In genomic region chr5:175214152-175214551, GRCh38 we compare ENCODE assay signal across 1 cellular context.
TF ChIP-seq lines count a peak whose summit lies in the region.

No MANE protein-coding gene starts in this region.

TF ChIP-seq in HepG2, 621 proteins besides CTCF, POLR2A, EP300 and RAD21 (continued from another document):
- TF ChIP-seq, protein P1, sequence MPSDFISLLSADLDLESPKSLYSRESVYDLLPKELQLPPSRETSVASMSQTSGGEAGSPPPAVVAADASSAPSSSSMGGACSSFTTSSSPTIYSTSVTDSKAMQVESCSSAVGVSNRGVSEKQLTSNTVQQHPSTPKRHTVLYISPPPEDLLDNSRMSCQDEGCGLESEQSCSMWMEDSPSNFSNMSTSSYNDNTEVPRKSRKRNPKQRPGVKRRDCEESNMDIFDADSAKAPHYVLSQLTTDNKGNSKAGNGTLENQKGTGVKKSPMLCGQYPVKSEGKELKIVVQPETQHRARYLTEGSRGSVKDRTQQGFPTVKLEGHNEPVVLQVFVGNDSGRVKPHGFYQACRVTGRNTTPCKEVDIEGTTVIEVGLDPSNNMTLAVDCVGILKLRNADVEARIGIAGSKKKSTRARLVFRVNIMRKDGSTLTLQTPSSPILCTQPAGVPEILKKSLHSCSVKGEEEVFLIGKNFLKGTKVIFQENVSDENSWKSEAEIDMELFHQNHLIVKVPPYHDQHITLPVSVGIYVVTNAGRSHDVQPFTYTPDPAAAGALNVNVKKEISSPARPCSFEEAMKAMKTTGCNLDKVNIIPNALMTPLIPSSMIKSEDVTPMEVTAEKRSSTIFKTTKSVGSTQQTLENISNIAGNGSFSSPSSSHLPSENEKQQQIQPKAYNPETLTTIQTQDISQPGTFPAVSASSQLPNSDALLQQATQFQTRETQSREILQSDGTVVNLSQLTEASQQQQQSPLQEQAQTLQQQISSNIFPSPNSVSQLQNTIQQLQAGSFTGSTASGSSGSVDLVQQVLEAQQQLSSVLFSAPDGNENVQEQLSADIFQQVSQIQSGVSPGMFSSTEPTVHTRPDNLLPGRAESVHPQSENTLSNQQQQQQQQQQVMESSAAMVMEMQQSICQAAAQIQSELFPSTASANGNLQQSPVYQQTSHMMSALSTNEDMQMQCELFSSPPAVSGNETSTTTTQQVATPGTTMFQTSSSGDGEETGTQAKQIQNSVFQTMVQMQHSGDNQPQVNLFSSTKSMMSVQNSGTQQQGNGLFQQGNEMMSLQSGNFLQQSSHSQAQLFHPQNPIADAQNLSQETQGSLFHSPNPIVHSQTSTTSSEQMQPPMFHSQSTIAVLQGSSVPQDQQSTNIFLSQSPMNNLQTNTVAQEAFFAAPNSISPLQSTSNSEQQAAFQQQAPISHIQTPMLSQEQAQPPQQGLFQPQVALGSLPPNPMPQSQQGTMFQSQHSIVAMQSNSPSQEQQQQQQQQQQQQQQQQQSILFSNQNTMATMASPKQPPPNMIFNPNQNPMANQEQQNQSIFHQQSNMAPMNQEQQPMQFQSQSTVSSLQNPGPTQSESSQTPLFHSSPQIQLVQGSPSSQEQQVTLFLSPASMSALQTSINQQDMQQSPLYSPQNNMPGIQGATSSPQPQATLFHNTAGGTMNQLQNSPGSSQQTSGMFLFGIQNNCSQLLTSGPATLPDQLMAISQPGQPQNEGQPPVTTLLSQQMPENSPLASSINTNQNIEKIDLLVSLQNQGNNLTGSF (CRISPR knock-in tag; IDR thresholded peaks at IDR 0.05), result no peak
- no peak for TF ChIP-seq ZNF576 (CRISPR knock-in tag; IDR thresholded peaks at IDR 0.05)
- no peak for TF ChIP-seq SALL2 (CRISPR knock-in tag; IDR thresholded peaks at IDR 0.05)
- TF ChIP-seq KLF9 (CRISPR knock-in tag; IDR thresholded peaks at IDR 0.05; ENCODE audit: low read depth), result no peak
- TF ChIP-seq, protein P2, sequence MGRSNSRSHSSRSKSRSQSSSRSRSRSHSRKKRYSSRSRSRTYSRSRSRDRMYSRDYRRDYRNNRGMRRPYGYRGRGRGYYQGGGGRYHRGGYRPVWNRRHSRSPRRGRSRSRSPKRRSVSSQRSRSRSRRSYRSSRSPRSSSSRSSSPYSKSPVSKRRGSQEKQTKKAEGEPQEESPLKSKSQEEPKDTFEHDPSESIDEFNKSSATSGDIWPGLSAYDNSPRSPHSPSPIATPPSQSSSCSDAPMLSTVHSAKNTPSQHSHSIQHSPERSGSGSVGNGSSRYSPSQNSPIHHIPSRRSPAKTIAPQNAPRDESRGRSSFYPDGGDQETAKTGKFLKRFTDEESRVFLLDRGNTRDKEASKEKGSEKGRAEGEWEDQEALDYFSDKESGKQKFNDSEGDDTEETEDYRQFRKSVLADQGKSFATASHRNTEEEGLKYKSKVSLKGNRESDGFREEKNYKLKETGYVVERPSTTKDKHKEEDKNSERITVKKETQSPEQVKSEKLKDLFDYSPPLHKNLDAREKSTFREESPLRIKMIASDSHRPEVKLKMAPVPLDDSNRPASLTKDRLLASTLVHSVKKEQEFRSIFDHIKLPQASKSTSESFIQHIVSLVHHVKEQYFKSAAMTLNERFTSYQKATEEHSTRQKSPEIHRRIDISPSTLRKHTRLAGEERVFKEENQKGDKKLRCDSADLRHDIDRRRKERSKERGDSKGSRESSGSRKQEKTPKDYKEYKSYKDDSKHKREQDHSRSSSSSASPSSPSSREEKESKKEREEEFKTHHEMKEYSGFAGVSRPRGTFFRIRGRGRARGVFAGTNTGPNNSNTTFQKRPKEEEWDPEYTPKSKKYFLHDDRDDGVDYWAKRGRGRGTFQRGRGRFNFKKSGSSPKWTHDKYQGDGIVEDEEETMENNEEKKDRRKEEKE (IDR thresholded peaks at IDR 0.05), result no peak
- TF ChIP-seq, protein P3, sequence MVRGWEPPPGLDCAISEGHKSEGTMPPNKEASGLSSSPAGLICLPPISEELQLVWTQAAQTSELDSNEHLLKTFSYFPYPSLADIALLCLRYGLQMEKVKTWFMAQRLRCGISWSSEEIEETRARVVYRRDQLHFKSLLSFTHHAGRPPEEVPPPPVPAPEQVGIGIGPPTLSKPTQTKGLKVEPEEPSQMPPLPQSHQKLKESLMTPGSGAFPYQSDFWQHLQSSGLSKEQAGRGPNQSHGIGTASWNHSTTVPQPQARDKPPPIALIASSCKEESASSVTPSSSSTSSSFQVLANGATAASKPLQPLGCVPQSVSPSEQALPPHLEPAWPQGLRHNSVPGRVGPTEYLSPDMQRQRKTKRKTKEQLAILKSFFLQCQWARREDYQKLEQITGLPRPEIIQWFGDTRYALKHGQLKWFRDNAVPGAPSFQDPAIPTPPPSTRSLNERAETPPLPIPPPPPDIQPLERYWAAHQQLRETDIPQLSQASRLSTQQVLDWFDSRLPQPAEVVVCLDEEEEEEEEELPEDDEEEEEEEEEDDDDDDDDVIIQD (CRISPR knock-in tag; IDR thresholded peaks at IDR 0.05; ENCODE audit: low read depth), result no peak
- no peak for TF ChIP-seq PRDM4 (CRISPR knock-in tag; IDR thresholded peaks at IDR 0.05; ENCODE audit: borderline replicate concordance)
- no peak for TF ChIP-seq PRDM10 (CRISPR knock-in tag; IDR thresholded peaks at IDR 0.05; ENCODE audit: low read depth)
- TF ChIP-seq, protein P4, sequence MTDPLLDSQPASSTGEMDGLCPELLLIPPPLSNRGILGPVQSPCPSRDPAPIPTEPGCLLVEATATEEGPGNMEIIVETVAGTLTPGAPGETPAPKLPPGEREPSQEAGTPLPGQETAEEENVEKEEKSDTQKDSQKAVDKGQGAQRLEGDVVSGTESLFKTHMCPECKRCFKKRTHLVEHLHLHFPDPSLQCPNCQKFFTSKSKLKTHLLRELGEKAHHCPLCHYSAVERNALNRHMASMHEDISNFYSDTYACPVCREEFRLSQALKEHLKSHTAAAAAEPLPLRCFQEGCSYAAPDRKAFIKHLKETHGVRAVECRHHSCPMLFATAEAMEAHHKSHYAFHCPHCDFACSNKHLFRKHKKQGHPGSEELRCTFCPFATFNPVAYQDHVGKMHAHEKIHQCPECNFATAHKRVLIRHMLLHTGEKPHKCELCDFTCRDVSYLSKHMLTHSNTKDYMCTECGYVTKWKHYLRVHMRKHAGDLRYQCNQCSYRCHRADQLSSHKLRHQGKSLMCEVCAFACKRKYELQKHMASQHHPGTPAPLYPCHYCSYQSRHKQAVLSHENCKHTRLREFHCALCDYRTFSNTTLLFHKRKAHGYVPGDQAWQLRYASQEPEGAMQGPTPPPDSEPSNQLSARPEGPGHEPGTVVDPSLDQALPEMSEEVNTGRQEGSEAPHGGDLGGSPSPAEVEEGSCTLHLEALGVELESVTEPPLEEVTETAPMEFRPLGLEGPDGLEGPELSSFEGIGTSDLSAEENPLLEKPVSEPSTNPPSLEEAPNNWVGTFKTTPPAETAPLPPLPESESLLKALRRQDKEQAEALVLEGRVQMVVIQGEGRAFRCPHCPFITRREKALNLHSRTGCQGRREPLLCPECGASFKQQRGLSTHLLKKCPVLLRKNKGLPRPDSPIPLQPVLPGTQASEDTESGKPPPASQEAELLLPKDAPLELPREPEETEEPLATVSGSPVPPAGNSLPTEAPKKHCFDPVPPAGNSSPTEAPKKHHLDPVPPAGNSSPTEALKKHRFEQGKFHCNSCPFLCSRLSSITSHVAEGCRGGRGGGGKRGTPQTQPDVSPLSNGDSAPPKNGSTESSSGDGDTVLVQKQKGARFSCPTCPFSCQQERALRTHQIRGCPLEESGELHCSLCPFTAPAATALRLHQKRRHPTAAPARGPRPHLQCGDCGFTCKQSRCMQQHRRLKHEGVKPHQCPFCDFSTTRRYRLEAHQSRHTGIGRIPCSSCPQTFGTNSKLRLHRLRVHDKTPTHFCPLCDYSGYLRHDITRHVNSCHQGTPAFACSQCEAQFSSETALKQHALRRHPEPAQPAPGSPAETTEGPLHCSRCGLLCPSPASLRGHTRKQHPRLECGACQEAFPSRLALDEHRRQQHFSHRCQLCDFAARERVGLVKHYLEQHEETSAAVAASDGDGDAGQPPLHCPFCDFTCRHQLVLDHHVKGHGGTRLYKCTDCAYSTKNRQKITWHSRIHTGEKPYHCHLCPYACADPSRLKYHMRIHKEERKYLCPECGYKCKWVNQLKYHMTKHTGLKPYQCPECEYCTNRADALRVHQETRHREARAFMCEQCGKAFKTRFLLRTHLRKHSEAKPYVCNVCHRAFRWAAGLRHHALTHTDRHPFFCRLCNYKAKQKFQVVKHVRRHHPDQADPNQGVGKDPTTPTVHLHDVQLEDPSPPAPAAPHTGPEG (CRISPR knock-in tag; IDR thresholded peaks at IDR 0.05), result no peak
- no peak for TF ChIP-seq ZNF431 (CRISPR knock-in tag; IDR thresholded peaks at IDR 0.05; ENCODE audit: borderline replicate concordance, low read depth)
- TF ChIP-seq, protein P5, sequence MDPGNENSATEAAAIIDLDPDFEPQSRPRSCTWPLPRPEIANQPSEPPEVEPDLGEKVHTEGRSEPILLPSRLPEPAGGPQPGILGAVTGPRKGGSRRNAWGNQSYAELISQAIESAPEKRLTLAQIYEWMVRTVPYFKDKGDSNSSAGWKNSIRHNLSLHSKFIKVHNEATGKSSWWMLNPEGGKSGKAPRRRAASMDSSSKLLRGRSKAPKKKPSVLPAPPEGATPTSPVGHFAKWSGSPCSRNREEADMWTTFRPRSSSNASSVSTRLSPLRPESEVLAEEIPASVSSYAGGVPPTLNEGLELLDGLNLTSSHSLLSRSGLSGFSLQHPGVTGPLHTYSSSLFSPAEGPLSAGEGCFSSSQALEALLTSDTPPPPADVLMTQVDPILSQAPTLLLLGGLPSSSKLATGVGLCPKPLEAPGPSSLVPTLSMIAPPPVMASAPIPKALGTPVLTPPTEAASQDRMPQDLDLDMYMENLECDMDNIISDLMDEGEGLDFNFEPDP (CRISPR knock-in tag; conservative IDR thresholded peaks at IDR 0.05), result no peak
- TF ChIP-seq ETV6 (CRISPR knock-in tag; conservative IDR thresholded peaks at IDR 0.05), result no peak
- no peak for TF ChIP-seq TEAD3 (CRISPR knock-in tag; optimal IDR thresholded peaks at IDR 0.05; ENCODE audit: borderline replicate concordance)
- no peak for TF ChIP-seq ARID3A (IDR thresholded peaks at IDR 0.05; ENCODE audit: low read depth, low read length)
- TF ChIP-seq ZFP82 (CRISPR knock-in tag; IDR thresholded peaks at IDR 0.05; ENCODE audit: borderline replicate concordance), result no peak
- TF ChIP-seq PHF8 (CRISPR knock-in tag; IDR thresholded peaks at IDR 0.05), result no peak
- TF ChIP-seq ZNF883 (CRISPR knock-in tag; IDR thresholded peaks at IDR 0.05; ENCODE audit: not compliant biosample characterization), result no peak
- TF ChIP-seq ZSCAN9 (CRISPR knock-in tag; IDR thresholded peaks at IDR 0.05; ENCODE audit: borderline replicate concordance), result no peak
